Comparison of ENCODE assay signal across 8 cellular contexts in the genomic region with DNA sequence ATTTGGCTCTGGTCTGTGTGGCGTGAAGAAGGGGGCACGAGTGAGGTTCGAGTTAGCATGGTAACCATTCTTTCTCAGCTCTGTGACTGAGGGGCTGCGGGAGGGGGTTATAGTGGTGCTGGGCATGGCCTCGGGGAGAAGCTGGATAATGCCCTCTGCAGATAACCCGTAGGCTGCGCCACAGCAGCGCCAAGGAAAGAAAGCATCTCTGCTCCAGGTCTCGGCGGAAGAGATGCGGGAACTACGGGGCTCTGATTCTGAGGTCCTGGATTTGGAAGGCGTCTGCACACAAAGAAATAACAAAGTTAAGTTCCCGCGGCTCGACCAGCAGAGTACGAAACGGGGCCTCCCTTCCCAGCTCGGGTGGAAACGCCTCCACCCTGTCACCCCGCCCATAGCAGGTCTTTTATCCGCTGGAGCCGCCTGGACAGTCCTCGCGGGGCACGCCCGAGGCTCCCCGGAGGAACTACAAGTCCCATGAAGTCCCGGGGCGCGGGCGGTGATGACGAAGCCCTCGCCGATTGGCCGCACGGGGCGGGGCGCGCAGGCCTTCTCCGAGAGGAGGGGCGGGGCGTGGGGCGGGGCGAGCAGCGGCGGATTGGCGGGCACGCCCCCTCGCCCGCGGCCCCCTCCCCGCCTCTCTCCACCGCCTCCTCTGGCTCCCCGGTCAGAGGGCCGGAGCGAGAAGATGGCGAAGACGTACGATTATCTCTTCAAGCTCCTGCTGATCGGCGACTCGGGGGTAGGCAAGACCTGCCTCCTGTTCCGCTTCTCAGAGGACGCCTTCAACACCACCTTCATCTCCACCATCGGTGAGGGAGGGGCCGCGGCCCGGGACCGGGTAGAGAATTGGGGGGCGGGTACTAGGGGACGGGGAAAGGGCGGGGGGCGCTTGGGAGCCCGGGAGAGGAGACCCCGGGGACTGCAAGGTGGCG. TPM values are rescaled to one million over a fixed set of nuclear protein-coding genes. Genes with fewer than 3 reads are reported as not detected.
DNase-seq lines count a peak whose midpoint lies in the region; ATAC-seq lines count a peak whose summit lies in the region.

Gene RAB8B, plus strand, starts transcription at position 670 of the 935 bp plus-strand sequence. Its CDS starts 19 bp downstream, at position 689.

- no peaks in the 10 kb centered on the region for H3K79me2 ChIP-seq in Karpas-422 (ENCODE audit: low read length)

- H3K9me3 ChIP-seq in Karpas-422 (ENCODE audit: low read length), result no peaks in the 10 kb centered on the region

- H3K27ac ChIP-seq in Karpas-422 (ENCODE audit: low read length), result no peak within 1 kb of the TSS

- H3K4me1 Mint-ChIP-seq in naive B cell, result peaks cover 45 to 59% (median 51%) of the 10 kb centered on the region in 3 donors
- peaks cover 36% of the 10 kb centered on the region for H3K4me1 Mint-ChIP-seq in stimulated activated effector memory CD8-positive, alpha-beta T cell treated with anti-CD3 and anti-CD28 coated beads, Interleukin-12 subunit alpha, Interleukin-12 subunit beta, amount 100 ng/mL, for 72 hours

- H3K4me3 Mint-ChIP-seq in naive B cell, result peak within 1 kb of the TSS; percentile 91 to 100 (median 96)
- peak within 1 kb of the TSS; percentile 89 for H3K4me3 Mint-ChIP-seq in stimulated activated effector memory CD8-positive, alpha-beta T cell treated with anti-CD3 and anti-CD28 coated beads, Interleukin-12 subunit alpha, Interleukin-12 subunit beta, amount 100 ng/mL, for 72 hours

- peaks cover 32% of the 10 kb centered on the region for H3K4me1 ChIP-seq in Karpas-422 (ENCODE audit: low read length)

- DNase-seq in Daoy (ENCODE audit: low read depth), result peak; percentile 97
- DNase-seq in Karpas-422, result peak; percentile 98
- peak; percentile 98 for DNase-seq in RPMI7951 (ENCODE audit: low read depth)
- DNase-seq in activated T-helper 1 cell treated with anti-CD3 and anti-CD28 coated beads, Interleukin-2, amount 50 U/mL, for 16 hours (ENCODE audit: low read depth in 1 of 2, low spot score in 1 of 2), result peak; percentile 97 to 98
- peak; percentile 97 for DNase-seq in fibroblast of gingiva (ENCODE audit: low read depth)
- DNase-seq in naive B cell, result peak; percentile 92
- peak; percentile 94 to 97 for DNase-seq in stimulated activated effector memory CD8-positive, alpha-beta T cell treated with anti-CD3 and anti-CD28 coated beads, Interleukin-12 subunit alpha, Interleukin-12 subunit beta, amount 100 ng/mL, for 72 hours (ENCODE audit: low spot score in 2 of 2)

- no peaks in the 10 kb centered on the region for H3K36me3 Mint-ChIP-seq in naive B cell
- peaks cover 37% of the 10 kb centered on the region for H3K36me3 Mint-ChIP-seq in stimulated activated effector memory CD8-positive, alpha-beta T cell treated with anti-CD3 and anti-CD28 coated beads, Interleukin-12 subunit alpha, Interleukin-12 subunit beta, amount 100 ng/mL, for 72 hours

- H2AFZ ChIP-seq in Karpas-422 (ENCODE audit: low read length), result peak within 1 kb of the TSS; percentile 98

- no peaks in the 10 kb centered on the region for H3K9me2 ChIP-seq in Karpas-422 (replicated peaks; ENCODE audit: insufficient read depth, low read length)

- H3K9ac ChIP-seq in Karpas-422 (ENCODE audit: low read length), result peak within 1 kb of the TSS; percentile 82

- H3K4me2 ChIP-seq in Karpas-422 (ENCODE audit: low read depth, low read length, poor library complexity, severe bottlenecking), result peak within 1 kb of the TSS; percentile 72

- no peaks in the 10 kb centered on the region for H4K20me1 ChIP-seq in Karpas-422 (ENCODE audit: insufficient read depth, low read depth, low read length)

- no peaks in the 10 kb centered on the region for H3K36me3 ChIP-seq in Karpas-422 (ENCODE audit: insufficient read depth, low read length)

- H3K27ac Mint-ChIP-seq in naive B cell, result peak within 1 kb of the TSS; percentile 96 to 100 (median 98)
- H3K27ac Mint-ChIP-seq in stimulated activated effector memory CD8-positive, alpha-beta T cell treated with anti-CD3 and anti-CD28 coated beads, Interleukin-12 subunit alpha, Interleukin-12 subunit beta, amount 100 ng/mL, for 72 hours, result peak within 1 kb of the TSS; percentile 90

- H3K9me3 Mint-ChIP-seq in naive B cell, result no peaks in the 10 kb centered on the region
- no peaks in the 10 kb centered on the region for H3K9me3 Mint-ChIP-seq in stimulated activated effector memory CD8-positive, alpha-beta T cell treated with anti-CD3 and anti-CD28 coated beads, Interleukin-12 subunit alpha, Interleukin-12 subunit beta, amount 100 ng/mL, for 72 hours

- no peaks in the 10 kb centered on the region for H3K27me3 ChIP-seq in Karpas-422 (ENCODE audit: low read length)

- peak within 1 kb of the TSS; percentile 79 for H3K4me3 ChIP-seq in Karpas-422 (ENCODE audit: low read length)

- peak; percentile 75 for ATAC-seq in GM21825 (IDR thresholded peaks at IDR 0.05; ENCODE audit: unreplicated experiment)
- ATAC-seq in naive B cell (ENCODE audit: low read depth in 2 of 2), result peak; percentile 74
- ATAC-seq in stimulated activated effector memory CD8-positive, alpha-beta T cell treated with anti-CD3 and anti-CD28 coated beads, Interleukin-12 subunit alpha, Interleukin-12 subunit beta, amount 100 ng/mL, for 72 hours, result peak; percentile 87

- H3K27me3 Mint-ChIP-seq in naive B cell, result no peaks in the 10 kb centered on the region

RNA-seq across cellular contexts. Expression of gene RAB8B, which starts in this region (rescaled TPM):
- total RNA-seq in Daoy (2014; rRNA removed; shearing (Covaris generic)), result 28.5 and 29.4 TPM in 2 replicates
- 4.9 and 14.2 TPM in 2 replicates for total RNA-seq in Karpas-422 (2014; rRNA removed; shearing (Covaris generic); ENCODE audit: low replicate concordance)
- total RNA-seq in RPMI7951 (2014; rRNA removed; shearing (Covaris generic)), result 42.4 and 52.0 TPM in 2 replicates
- 10 to 100 TPM; 24.4 to 64.4 (median 58.6) TPM for polyA plus RNA-seq in naive B cell (ENCODE audit: low read depth in 6 of 6)
